ENCODE assay signal across 11 cellular contexts in the genomic region with DNA sequence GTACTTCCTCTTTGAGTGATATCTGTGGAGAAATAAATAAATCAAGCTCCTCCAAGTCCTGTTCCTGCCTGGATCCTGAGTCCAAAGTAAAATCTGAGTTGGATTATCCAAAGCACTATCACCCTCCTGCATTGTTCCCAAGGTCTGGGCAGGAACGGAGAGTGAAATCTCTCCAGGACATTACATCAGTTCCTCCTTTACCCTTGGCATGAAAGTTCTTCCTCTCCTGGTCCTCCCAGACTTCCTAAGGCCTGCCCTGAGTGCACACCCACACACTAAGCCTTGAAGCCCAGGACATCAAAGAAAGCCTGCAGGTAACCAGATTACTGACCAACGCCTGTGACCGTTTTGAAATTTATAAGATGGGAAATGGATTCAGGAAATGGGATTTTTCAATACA.
A peak's percentile ranks its signal among the peaks of the same experiment; 100 is the strongest.
DNase-seq lines count a peak whose midpoint lies in the region; ATAC-seq and TF ChIP-seq lines count a peak whose summit lies in the region.
"Had no signal": no experiment of that assay in that cellular context is flagged by ENCODE, and none has a peak within 500 bp of the region (broad histone marks: within the 10 kb centered on the region; RNA-seq: fewer than 3 reads in every experiment).

No MANE protein-coding gene starts in this region.

- no peak overlapping the region for H3K4me3 Mint-ChIP-seq in progenitor cell of endocrine pancreas (ENCODE audit: low read depth)
- H3K4me3 Mint-ChIP-seq in T-helper 2 cell treated with Interferon-gamma antibody and Interleukin-4, amounts not matched to agents 5 μg/mL and 100 μg/mL, for 36 hours: no peak overlapping the region
- H3K4me3 Mint-ChIP-seq: CD4-positive, alpha-beta T cell; stimulated activated naive CD8-positive, alpha-beta T cell treated with anti-CD3 and anti-CD28 coated beads, Interleukin-15, Interleukin-2, amounts not matched to agents 100 ng/mL and 50 ng/mL, for 24 hours had no signal

- WGBS in heart right ventricle, 2 donors: 40 to 44% methylated on average over 3 of the region's 3 CpGs

- DNase-seq in UCSD-AML1 (lab: John Stamatoyannopoulos, UW; ENCODE audit: unreplicated experiment) (peak; percentile 43), heart right ventricle (peak in 1 of 2 donors; percentile 50), progenitor cell of endocrine pancreas (ENCODE audit: low spot score, unreplicated experiment) (no peak), OCI-M1 (lab: John Stamatoyannopoulos, UW) (no peak), SK-N-DZ (ENCODE audit: low spot score) (no peak)
- no peak for DNase-seq in T-helper 2 cell treated with Interferon-gamma antibody and Interleukin-4, amounts not matched to agents 5 μg/mL and 100 μg/mL, for 36 hours (ENCODE audit: low spot score)
- DNase-seq: CD4-positive, alpha-beta T cell; MV-4-11 had no signal

- H3K4me1 Mint-ChIP-seq in progenitor cell of endocrine pancreas (ENCODE audit: low read depth): peaks cover 37% of the 10 kb centered on the region
- H3K4me1 Mint-ChIP-seq in T-helper 2 cell treated with Interferon-gamma antibody and Interleukin-4, amounts not matched to agents 5 μg/mL and 100 μg/mL, for 36 hours (ENCODE audit: low read depth): peaks cover 2% of the 10 kb centered on the region

- H3K9me3 ChIP-seq in BLaER1 (peaks cover 51% of the 10 kb centered on the region), heart right ventricle (peaks cover 0 to 21% (median 11%) of the 10 kb centered on the region in 11 donors)

- ATAC-seq in heart right ventricle (peak; percentile 56 to 90 (median 82)), GM18868 (IDR thresholded peaks at IDR 0.05; ENCODE audit: unreplicated experiment) (no peak)

- H3K27ac ChIP-seq in BLaER1 (peak overlapping the region; percentile 46; the same call in 1 of the 2 replicates), heart right ventricle (peak overlapping the region; percentile 59 to 97 (median 86))

- peaks cover 44% of the 10 kb centered on the region for H3K36me3 Mint-ChIP-seq in progenitor cell of endocrine pancreas (ENCODE audit: insufficient read depth)
- peaks cover 52% of the 10 kb centered on the region for H3K36me3 Mint-ChIP-seq in T-helper 2 cell treated with Interferon-gamma antibody and Interleukin-4, amounts not matched to agents 5 μg/mL and 100 μg/mL, for 36 hours (ENCODE audit: low read depth)

- peaks cover 48% of the 10 kb centered on the region for H3K4me1 ChIP-seq in BLaER1
- H3K4me1 ChIP-seq in heart right ventricle: peaks cover 19 to 57% (median 53%) of the 10 kb centered on the region in 9 donors

- peak overlapping the region; percentile 18; the same call in 1 of the 2 replicates for H3K4me2 ChIP-seq in BLaER1

- H3K27me3 Mint-ChIP-seq in progenitor cell of endocrine pancreas: no peaks in the 10 kb centered on the region
- no peaks in the 10 kb centered on the region for H3K27me3 Mint-ChIP-seq in T-helper 2 cell treated with Interferon-gamma antibody and Interleukin-4, amounts not matched to agents 5 μg/mL and 100 μg/mL, for 36 hours (ENCODE audit: low read depth)
- H3K27me3 Mint-ChIP-seq: CD4-positive, alpha-beta T cell; stimulated activated naive CD8-positive, alpha-beta T cell treated with anti-CD3 and anti-CD28 coated beads, Interleukin-15, Interleukin-2, amounts not matched to agents 100 ng/mL and 50 ng/mL, for 24 hours had no signal

- peak overlapping the region; percentile 49 for H3K27ac Mint-ChIP-seq in progenitor cell of endocrine pancreas
- H3K27ac Mint-ChIP-seq in T-helper 2 cell treated with Interferon-gamma antibody and Interleukin-4, amounts not matched to agents 5 μg/mL and 100 μg/mL, for 36 hours: no peak overlapping the region
- H3K27ac Mint-ChIP-seq: CD4-positive, alpha-beta T cell had no signal

- H4K20me1 ChIP-seq in BLaER1: no peaks in the 10 kb centered on the region

- TF ChIP-seq CTCF in heart right ventricle (IDR thresholded peaks at IDR 0.05) (no peak), progenitor cell of endocrine pancreas (IDR thresholded peaks at IDR 0.05; ENCODE audit: unreplicated experiment) (no peak)

- H3K4me3 ChIP-seq in BLaER1 (no peak overlapping the region), heart right ventricle (peak overlapping the region in 2 of 10 donors; percentile 6 to 13)

- H3K27me3 ChIP-seq in BLaER1: no peaks in the 10 kb centered on the region
- H3K27me3 ChIP-seq in heart right ventricle: no peaks in the 10 kb centered on the region

- peaks cover 15% of the 10 kb centered on the region for H3K9me3 Mint-ChIP-seq in progenitor cell of endocrine pancreas (ENCODE audit: low read depth)
- H3K9me3 Mint-ChIP-seq in T-helper 2 cell treated with Interferon-gamma antibody and Interleukin-4, amounts not matched to agents 5 μg/mL and 100 μg/mL, for 36 hours: peaks cover 24% of the 10 kb centered on the region

- H3K9ac ChIP-seq in BLaER1: no peak overlapping the region

- H3K36me3 ChIP-seq in BLaER1 (peaks cover 81% of the 10 kb centered on the region), heart right ventricle (peaks cover 0 to 55% (median 0%) of the 10 kb centered on the region in 9 donors)

- intact Hi-C loops in heart right ventricle (cut with DNase I): loop anchor here in 7 of 10 donors (2.0 to 10.0 kb wide), 7 partner anchors 37 to 213 kb away; no protein-coding TSS in a partner anchor
